21 cellular contexts compared by ENCODE assay signal in the genomic region with DNA sequence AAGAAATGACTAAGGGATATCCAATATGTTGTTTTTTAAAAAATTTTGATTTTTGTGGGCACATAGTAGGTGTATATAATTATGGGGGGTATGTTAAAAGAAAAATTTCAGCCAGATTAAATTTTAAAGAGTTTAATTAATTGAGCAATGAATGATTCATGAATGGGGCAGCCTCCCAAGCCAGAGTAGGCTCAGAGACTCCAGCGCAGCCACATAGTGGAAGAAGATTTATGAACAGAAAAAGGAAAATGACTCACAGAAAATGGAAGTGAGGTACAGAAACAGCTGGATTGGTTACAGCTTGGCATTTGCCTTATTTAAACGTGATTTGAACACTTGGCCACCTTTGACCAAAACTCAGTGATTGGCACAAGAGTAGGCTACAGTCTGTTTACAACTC.
"Had no signal": no experiment of that assay in that cellular context is flagged by ENCODE, and none has a peak within 500 bp of the region (broad histone marks: within the 10 kb centered on the region; RNA-seq: fewer than 3 reads in every experiment).

No MANE protein-coding gene starts in this region.

- ATAC-seq: left cardiac atrium; lower lobe of right lung; natural killer cell treated with Interleukin-12 subunit alpha and Interleukin-12 subunit beta and Interleukin-15 and Interleukin-18, amount 100 ng/mL, for 72 hours had no signal

- H3K27me3 ChIP-seq: esophagus muscularis mucosa, hepatocyte, neural progenitor cell, ovary, right atrium auricular region, sigmoid colon, suprapubic skin, thyroid gland had no signal

- H2AFZ ChIP-seq: hepatocyte, neural progenitor cell had no signal

- H3K9me3 ChIP-seq: lower lobe of right lung, ovary, sigmoid colon, thyroid gland had no signal

- H3K4me1 ChIP-seq: esophagus muscularis mucosa, left ventricle myocardium inferior, lower lobe of right lung, neural progenitor cell, right atrium auricular region, sigmoid colon, suprapubic skin, thyroid gland had no signal

- H3K27ac ChIP-seq: epithelial cell of prostate, esophagus muscularis mucosa, hepatocyte, left ventricle myocardium inferior, lower lobe of right lung, neural progenitor cell, ovary, right atrium auricular region, sigmoid colon, suprapubic skin, thyroid gland had no signal

- H3K4me2 ChIP-seq: hepatocyte, neural progenitor cell had no signal

- H3K79me2 ChIP-seq: hepatocyte had no signal

- H3K9ac ChIP-seq: neural progenitor cell had no signal

- H3K4me3 ChIP-seq: esophagus muscularis mucosa, hepatocyte, left ventricle myocardium inferior, lower lobe of right lung, neural progenitor cell, ovary, right atrium auricular region, sigmoid colon, suprapubic skin, thyroid gland had no signal

- H3K36me3 ChIP-seq: esophagus muscularis mucosa, left ventricle myocardium inferior, lower lobe of right lung, neural progenitor cell, ovary, right atrium auricular region, sigmoid colon, suprapubic skin, thyroid gland had no signal

- DNase-seq: effector memory CD4-positive, alpha-beta T cell; foreskin melanocyte; head of caudate nucleus; kidney; left cardiac atrium; left ventricle myocardium inferior; lower lobe of right lung; nucleus accumbens; ovary; sigmoid colon; small intestine; stimulated activated CD4-positive, alpha-beta T cell treated with anti-CD3 and anti-CD28 coated beads, Interleukin-2, amount 100 ng/mL, for 48 hours; stimulated activated naive CD4-positive, alpha-beta T cell treated with Interleukin-2 at 50 U/mL for 16 hours; thyroid gland had no signal
